ENCODE assay signal across 11 cellular contexts in genomic region chr11:1873813-1874150, GRCh38. TPM values are rescaled to one million over a fixed set of nuclear protein-coding genes. Genes with fewer than 3 reads are reported as not detected.
DNase-seq lines count a peak whose midpoint lies in the region; ATAC-seq, FAIRE-seq and TF ChIP-seq lines count a peak whose summit lies in the region.
"Not testable (repeated sequence)": the region's sequence is repeated elsewhere in the genome, so short reads cannot be mapped to it uniquely, and the experiment has no call there.
"Had no signal": no experiment of that assay in that cellular context is flagged by ENCODE, and none has a peak within 500 bp of the region (broad histone marks: within the 10 kb centered on the region; RNA-seq: fewer than 3 reads in every experiment).

No MANE protein-coding gene starts in this region.

- peaks cover 58% of the 10 kb centered on the region for H3K4me1 Mint-ChIP-seq in activated T-cell treated with anti-CD3 and anti-CD28 coated beads, Interleukin-2, amount 50 U/mL, for 24 hours (ENCODE audit: low read depth)
- peaks cover 67% of the 10 kb centered on the region for H3K4me1 Mint-ChIP-seq in central memory CD8-positive, alpha-beta T cell
- peaks cover 26% of the 10 kb centered on the region for H3K4me1 Mint-ChIP-seq in nephron

- peaks cover 25 to 37% (median 30%) of the 10 kb centered on the region in 11 experiments for H3K27me3 ChIP-seq in BLaER1 treated with 17β-estradiol and CSF1 and Interleukin-3, amounts not matched to agents 10 nM and 100 nM
- H3K27me3 ChIP-seq in HepG2 (ENCODE audit: control insufficient read depth in 1 of 2, insufficient read depth in 2 of 2, low read length in 2 of 2) (peaks cover 18 to 56% of the 10 kb centered on the region in 2 experiments), sigmoid colon (peaks cover 0 to 37% (median 29%) of the 10 kb centered on the region in 3 donors), subcutaneous abdominal adipose tissue (ENCODE audit: control insufficient read depth in 5 of 5, insufficient read depth in 4 of 5, low read length in 5 of 5) (peaks cover 11 to 70% (median 37%) of the 10 kb centered on the region in 5 donors)

- not testable (repeated sequence) for H3K9ac ChIP-seq in BLaER1 treated with 17β-estradiol and CSF1 and Interleukin-3, amounts not matched to agents 10 nM and 100 nM; HepG2 (ENCODE audit: insufficient read depth, low read depth, low read length); subcutaneous abdominal adipose tissue (ENCODE audit: low read length in 5 of 5)

- not testable (repeated sequence) for H3K4me3 Mint-ChIP-seq in activated T-cell treated with anti-CD3 and anti-CD28 coated beads, Interleukin-2, amount 50 U/mL, for 24 hours; central memory CD8-positive, alpha-beta T cell
- peak overlapping the region in 1 of 3 experiments; percentile 12 for H3K4me3 Mint-ChIP-seq in nephron

- CTCF ChIA-PET in HepG2 (lab: Yijun Ruan, JAX; ENCODE audit: low intra/inter-chr PET ratio, low total read pairs), result not testable (repeated sequence)

- H3K36me3 Mint-ChIP-seq in activated T-cell treated with anti-CD3 and anti-CD28 coated beads, Interleukin-2, amount 50 U/mL, for 24 hours (ENCODE audit: low read depth); nephron (ENCODE audit: low read depth): not testable (repeated sequence)
- peaks cover 27% of the 10 kb centered on the region for H3K36me3 Mint-ChIP-seq in central memory CD8-positive, alpha-beta T cell (ENCODE audit: insufficient read depth)

- not testable (repeated sequence) for H3K79me2 ChIP-seq in HepG2 (ENCODE audit: insufficient read depth, low read length)

- peaks cover 18 to 65% (median 31%) of the 10 kb centered on the region in 11 experiments; a peak in 20 of 22 replicates for H4K20me1 ChIP-seq in BLaER1 treated with 17β-estradiol and CSF1 and Interleukin-3, amounts not matched to agents 10 nM and 100 nM
- H4K20me1 ChIP-seq in HepG2 (ENCODE audit: insufficient read depth, low read length), result not testable (repeated sequence)

- peak overlapping the region; percentile 55 for H3K27ac Mint-ChIP-seq in activated T-cell treated with anti-CD3 and anti-CD28 coated beads, Interleukin-2, amount 50 U/mL, for 24 hours
- H3K27ac Mint-ChIP-seq in central memory CD8-positive, alpha-beta T cell (ENCODE audit: low read depth), result peak overlapping the region; percentile 53
- H3K27ac Mint-ChIP-seq in nephron, result peak overlapping the region; percentile 92 to 97 (median 94)

- BruUV-seq in HepG2 (replicated peaks; lab: Mats Ljungman, UMichigan), result not testable (repeated sequence)

- in situ Hi-C loops in HepG2 (cut with HindIII; ENCODE audit: extremely low pct_ligation_motif_present, low pct_unique_long_range_greater_than_20kb), result not testable (repeated sequence)

- intact Hi-C loops in Right ventricle myocardium superior (cut with DNase I); HepG2 (cut with micrococcal nuclease; ENCODE audit: unreplicated experiment); sigmoid colon (cut with DNase I): not testable (repeated sequence)

- TF ChIP-seq EP300 in HepG2 (IDR thresholded peaks at IDR 0.05; ENCODE audit: low read depth in 2 of 2, low read length in 2 of 2); HepG2 (CRISPR knock-in tag; IDR thresholded peaks at IDR 0.05; ENCODE audit: borderline replicate concordance); sigmoid colon (IDR thresholded peaks at IDR 0.05): not testable (repeated sequence)

- not testable (repeated sequence) for ATAC-seq in central memory CD8-positive, alpha-beta T cell (replicated peaks; ENCODE audit: extremely low read depth, poor library complexity, severe bottlenecking); Right ventricle myocardium superior (ENCODE audit: poor library complexity); HepG2

- H3K9me3 Mint-ChIP-seq in activated T-cell treated with anti-CD3 and anti-CD28 coated beads, Interleukin-2, amount 50 U/mL, for 24 hours; central memory CD8-positive, alpha-beta T cell; nephron: not testable (repeated sequence)

- H3K4me3 ChIP-seq in BLaER1 treated with 17β-estradiol and CSF1 and Interleukin-3, amounts not matched to agents 10 nM and 100 nM; HepG2 (replicated peaks in 1 of 3; ENCODE audit: insufficient read depth in 1 of 3, low read depth in 2 of 3, low read length in 3 of 3); sigmoid colon: not testable (repeated sequence)
- peak overlapping the region in 4 of 5 donors; percentile 50 to 72 (median 68) for H3K4me3 ChIP-seq in subcutaneous abdominal adipose tissue (ENCODE audit: low read depth in 1 of 5, low read length in 5 of 5)

- POLR2A ChIA-PET in HepG2 (lab: Yijun Ruan, JAX), result not testable (repeated sequence)

- DNase-seq in activated T-cell treated with anti-CD3 and anti-CD28 coated beads, Interleukin-2, amount 50 U/mL, for 24 hours; central memory CD8-positive, alpha-beta T cell (ENCODE audit: low spot score in 2 of 2); HepG2 (ENCODE audit: low spot score): not testable (repeated sequence)
- DNase-seq in Right ventricle myocardium superior, result peak; percentile 16
- peak; percentile 18 for DNase-seq in sigmoid colon

- TF ChIP-seq POLR2A in HepG2 (IDR thresholded peaks at IDR 0.05; ENCODE audit: insufficient read depth in 1 of 2, low read depth in 2 of 2, low read length in 2 of 2); sigmoid colon (IDR thresholded peaks at IDR 0.05): not testable (repeated sequence)

- TF ChIP-seq RAD21 in HepG2 (CRISPR knock-in tag; IDR thresholded peaks at IDR 0.05), result not testable (repeated sequence)

- H3K9me3 ChIP-seq in BLaER1 treated with 17β-estradiol and CSF1 and Interleukin-3, amounts not matched to agents 10 nM and 100 nM (replicated peaks in 1 of 11); HepG2 (ENCODE audit: low read length); sigmoid colon; subcutaneous abdominal adipose tissue (ENCODE audit: control insufficient read depth in 5 of 5, low read length in 5 of 5): not testable (repeated sequence)

- not testable (repeated sequence) for TF ChIP-seq CTCF in HepG2 (CRISPR knock-in tag; IDR thresholded peaks at IDR 0.05); nephron (IDR thresholded peaks at IDR 0.05; ENCODE audit: unreplicated experiment in 3 of 3); sigmoid colon (IDR thresholded peaks at IDR 0.05)

- peaks cover 59 to 94% (median 84%) of the 10 kb centered on the region in 10 experiments for H3K4me1 ChIP-seq in BLaER1 treated with 17β-estradiol and CSF1 and Interleukin-3, amounts not matched to agents 10 nM and 100 nM
- H3K4me1 ChIP-seq in HepG2 (ENCODE audit: insufficient read depth, low read length), result peaks cover 16% of the 10 kb centered on the region
- H3K4me1 ChIP-seq in sigmoid colon, result peaks cover 0 to 43% (median 36%) of the 10 kb centered on the region in 4 donors
- peaks cover 3 to 61% (median 41%) of the 10 kb centered on the region in 5 donors for H3K4me1 ChIP-seq in subcutaneous abdominal adipose tissue (ENCODE audit: control insufficient read depth in 5 of 5, insufficient read depth in 5 of 5, low read length in 5 of 5)

- WGBS in HepG2 (ENCODE audit: low lambda C conversion rate), result 56% methylated on average over 17 of the region's 17 CpGs
- 88 to 89% methylated on average over 17 of the region's 17 CpGs for WGBS in sigmoid colon, 2 donors

- not testable (repeated sequence) for H3K27ac ChIP-seq in BLaER1 treated with 17β-estradiol and CSF1 and Interleukin-3, amounts not matched to agents 10 nM and 100 nM; HepG2 (ENCODE audit: extremely low read length, insufficient read depth, low read length); subcutaneous abdominal adipose tissue (ENCODE audit: low read depth, low read length)
- H3K27ac ChIP-seq in sigmoid colon, result peak overlapping the region in 2 of 4 donors; percentile 31 to 69

- H3K27me3 Mint-ChIP-seq in activated T-cell treated with anti-CD3 and anti-CD28 coated beads, Interleukin-2, amount 50 U/mL, for 24 hours; central memory CD8-positive, alpha-beta T cell; nephron (ENCODE audit: low read depth): not testable (repeated sequence)

- not testable (repeated sequence) for FAIRE-seq in HepG2 (lab: Jason Lieb, UNC)

- H2AFZ ChIP-seq in HepG2 (ENCODE audit: low read length), result not testable (repeated sequence)

- H3K4me2 ChIP-seq in BLaER1 treated with 17β-estradiol and CSF1 and Interleukin-3, amounts not matched to agents 10 nM and 100 nM, result peak overlapping the region in 9 of 11 experiments; percentile 39 to 64 (median 44); a peak in 11 of 22 replicates
- H3K4me2 ChIP-seq in HepG2 (ENCODE audit: low read depth, low read length), result not testable (repeated sequence)

- H3K36me3 ChIP-seq in BLaER1 treated with 17β-estradiol and CSF1 and Interleukin-3, amounts not matched to agents 10 nM and 100 nM; HepG2 (replicated peaks in 1 of 2; ENCODE audit: control insufficient read depth in 1 of 2, insufficient read depth in 2 of 2, low read length in 2 of 2); sigmoid colon; subcutaneous abdominal adipose tissue (ENCODE audit: control insufficient read depth in 5 of 5, insufficient read depth in 5 of 5, low read length in 5 of 5): not testable (repeated sequence)

RNA-seq across cellular contexts. Expression of gene PRR33, which starts 17.9 kb away (rescaled TPM):
- total RNA-seq in Right ventricle myocardium superior (5.8 TPM), HepG2 (2016; rRNA removed; fragmentation: Illumina TruSeq; extraction: Trizol) (not detected in 2 replicates), sigmoid colon (not detected)
- total RNA-seq in HepG2 (2016; cell fraction: cytosol; rRNA removed; fragmentation: Illumina TruSeq; extraction: Trizol; ENCODE audit: low read depth), result not detected in 2 replicates
- not detected in 2 replicates for total RNA-seq in HepG2 (2016; cell fraction: insoluble cytoplasmic fraction; rRNA removed; fragmentation: Illumina TruSeq; extraction: Trizol)
- total RNA-seq in HepG2 (2016; cell fraction: membrane; rRNA removed; fragmentation: Illumina TruSeq; extraction: Trizol), result not detected in 2 replicates
- not detected in 2 replicates for total RNA-seq in HepG2 (2016; cell fraction: nucleus; rRNA removed; fragmentation: Illumina TruSeq; extraction: Trizol)
- polyA plus RNA-seq in HepG2 (2011; rRNA removed) (not detected in 2 replicates), sigmoid colon (under 1 TPM in 1 of 3 donors, not detected in 2; 0.13 TPM)
- polyA plus RNA-seq in HepG2 (2011; cell fraction: cytosol; rRNA removed), result not detected in 2 replicates
- not detected in 2 replicates for polyA plus RNA-seq in HepG2 (2011; cell fraction: nucleus; rRNA removed)
- polyA plus RNA-seq in HepG2 (2012), result 0.05 TPM in 1 of 2 replicates, not detected in the other
- polyA plus RNA-seq in HepG2 (2016; cell fraction: cytosol; fragmentation: Illumina TruSeq; extraction: Trizol; ENCODE audit: low read depth), result not detected in 2 replicates
- not detected in 2 replicates for polyA plus RNA-seq in HepG2 (2016; cell fraction: insoluble cytoplasmic fraction; fragmentation: Illumina TruSeq; extraction: Trizol; ENCODE audit: low read depth)
- not detected in 2 replicates for polyA plus RNA-seq in HepG2 (2016; cell fraction: membrane; fragmentation: Illumina TruSeq; extraction: Trizol; ENCODE audit: low read depth)
- polyA plus RNA-seq in HepG2 (2016; cell fraction: nucleus; fragmentation: Illumina TruSeq; extraction: Trizol; ENCODE audit: insufficient read depth, low read depth), result not detected in 2 replicates
- polyA minus RNA-seq in HepG2 (2011; rRNA and poly(A)+ RNA removed; ENCODE audit: low replicate concordance), result not detected in 2 replicates
- polyA minus RNA-seq in HepG2 (2011; cell fraction: cytosol; rRNA and poly(A)+ RNA removed), result not detected in 2 replicates
- polyA minus RNA-seq in HepG2 (2011; cell fraction: nucleus; rRNA and poly(A)+ RNA removed), result not detected in 2 replicates
- total RNA-seq: A172, GM12878, H7 had no signal

RNA-seq across cellular contexts. Expression of gene LSP1, which starts 20.9 kb away (rescaled TPM):
- total RNA-seq in Right ventricle myocardium superior (23.0 TPM), HepG2 (2016; rRNA removed; fragmentation: Illumina TruSeq; extraction: Trizol) (0.29 and 1.00 TPM in 2 replicates), sigmoid colon (10 to 100 TPM in 2 of 4 donors, 1 to 10 TPM in 2; 8.7 to 32.7 (median 12.4) TPM)
- 0.35 and 2.3 TPM in 2 replicates for total RNA-seq in HepG2 (2016; cell fraction: cytosol; rRNA removed; fragmentation: Illumina TruSeq; extraction: Trizol; ENCODE audit: low read depth)
- total RNA-seq in HepG2 (2016; cell fraction: insoluble cytoplasmic fraction; rRNA removed; fragmentation: Illumina TruSeq; extraction: Trizol), result 0.65 and 1.00 TPM in 2 replicates
- 1.00 and 1.5 TPM in 2 replicates for total RNA-seq in HepG2 (2016; cell fraction: membrane; rRNA removed; fragmentation: Illumina TruSeq; extraction: Trizol)
- total RNA-seq in HepG2 (2016; cell fraction: nucleus; rRNA removed; fragmentation: Illumina TruSeq; extraction: Trizol), result not detected in 2 replicates
- polyA plus RNA-seq in HepG2 (2011; rRNA removed) (0.59 and 1.5 TPM in 2 replicates), sigmoid colon (10 to 100 TPM; 46.0 to 80.2 (median 55.9) TPM)
- 0.87 and 0.93 TPM in 2 replicates for polyA plus RNA-seq in HepG2 (2011; cell fraction: cytosol; rRNA removed)
- 1.4 and 10.9 TPM in 2 replicates for polyA plus RNA-seq in HepG2 (2011; cell fraction: nucleus; rRNA removed)
- 0.93 and 1.1 TPM in 2 replicates for polyA plus RNA-seq in HepG2 (2012)
- polyA plus RNA-seq in HepG2 (2016; cell fraction: cytosol; fragmentation: Illumina TruSeq; extraction: Trizol; ENCODE audit: low read depth), result 0.59 and 1.5 TPM in 2 replicates
- polyA plus RNA-seq in HepG2 (2016; cell fraction: insoluble cytoplasmic fraction; fragmentation: Illumina TruSeq; extraction: Trizol; ENCODE audit: low read depth), result 0.38 and 0.45 TPM in 2 replicates
- 0.73 and 1.2 TPM in 2 replicates for polyA plus RNA-seq in HepG2 (2016; cell fraction: membrane; fragmentation: Illumina TruSeq; extraction: Trizol; ENCODE audit: low read depth)
- 0.79 and 0.90 TPM in 2 replicates for polyA plus RNA-seq in HepG2 (2016; cell fraction: nucleus; fragmentation: Illumina TruSeq; extraction: Trizol; ENCODE audit: insufficient read depth, low read depth)
- polyA minus RNA-seq in HepG2 (2011; rRNA and poly(A)+ RNA removed; ENCODE audit: low replicate concordance), result 0.28 and 0.60 TPM in 2 replicates
- polyA minus RNA-seq in HepG2 (2011; cell fraction: cytosol; rRNA and poly(A)+ RNA removed), result 0.59 and 0.70 TPM in 2 replicates
- polyA minus RNA-seq in HepG2 (2011; cell fraction: nucleus; rRNA and poly(A)+ RNA removed), result not detected in 2 replicates

RNA-seq across cellular contexts. Expression of gene TNNI2, which starts 35.0 kb away (rescaled TPM):
- not detected for total RNA-seq in Right ventricle myocardium superior
- 7.2 and 8.5 TPM in 2 replicates for total RNA-seq in HepG2 (2016; rRNA removed; fragmentation: Illumina TruSeq; extraction: Trizol)
- 4.6 and 5.0 TPM in 2 replicates for total RNA-seq in HepG2 (2016; cell fraction: cytosol; rRNA removed; fragmentation: Illumina TruSeq; extraction: Trizol; ENCODE audit: low read depth)
- total RNA-seq in HepG2 (2016; cell fraction: insoluble cytoplasmic fraction; rRNA removed; fragmentation: Illumina TruSeq; extraction: Trizol), result 6.9 and 7.7 TPM in 2 replicates
- total RNA-seq in HepG2 (2016; cell fraction: membrane; rRNA removed; fragmentation: Illumina TruSeq; extraction: Trizol), result 5.9 and 6.3 TPM in 2 replicates
- total RNA-seq in HepG2 (2016; cell fraction: nucleus; rRNA removed; fragmentation: Illumina TruSeq; extraction: Trizol), result 2.2 and 3.4 TPM in 2 replicates
- polyA plus RNA-seq in HepG2 (2011; rRNA removed), result 12.0 and 21.2 TPM in 2 replicates
- polyA plus RNA-seq in HepG2 (2011; cell fraction: cytosol; rRNA removed), result 19.5 and 30.5 TPM in 2 replicates
- polyA plus RNA-seq in HepG2 (2011; cell fraction: nucleus; rRNA removed), result 47.5 and 50.6 TPM in 2 replicates
- polyA plus RNA-seq in HepG2 (2012), result 52.9 and 67.0 TPM in 2 replicates
- polyA plus RNA-seq in HepG2 (2016; cell fraction: cytosol; fragmentation: Illumina TruSeq; extraction: Trizol; ENCODE audit: low read depth), result 7.5 and 8.0 TPM in 2 replicates
- 6.6 and 8.3 TPM in 2 replicates for polyA plus RNA-seq in HepG2 (2016; cell fraction: insoluble cytoplasmic fraction; fragmentation: Illumina TruSeq; extraction: Trizol; ENCODE audit: low read depth)
- 4.0 and 6.2 TPM in 2 replicates for polyA plus RNA-seq in HepG2 (2016; cell fraction: membrane; fragmentation: Illumina TruSeq; extraction: Trizol; ENCODE audit: low read depth)
- polyA plus RNA-seq in HepG2 (2016; cell fraction: nucleus; fragmentation: Illumina TruSeq; extraction: Trizol; ENCODE audit: insufficient read depth, low read depth), result 5.3 and 9.8 TPM in 2 replicates
- polyA minus RNA-seq in HepG2 (2011; rRNA and poly(A)+ RNA removed; ENCODE audit: low replicate concordance), result 2.8 TPM in 1 of 2 replicates, not detected in the other
- polyA minus RNA-seq in HepG2 (2011; cell fraction: cytosol; rRNA and poly(A)+ RNA removed), result 3.9 and 4.6 TPM in 2 replicates
- 2.6 and 3.2 TPM in 2 replicates for polyA minus RNA-seq in HepG2 (2011; cell fraction: nucleus; rRNA and poly(A)+ RNA removed)
- total RNA-seq in sigmoid colon, result not detected
- polyA plus RNA-seq in sigmoid colon, result 1 to 10 TPM in 2 of 3 donors, not detected in 1; 1.7 to 2.4 TPM
- total RNA-seq: A172, H7 had no signal

RNA-seq across cellular contexts. Expression of gene SYT8, which starts 39.0 kb away (rescaled TPM):
- total RNA-seq in Right ventricle myocardium superior (not detected), HepG2 (2016; rRNA removed; fragmentation: Illumina TruSeq; extraction: Trizol) (0.60 TPM in 1 of 2 replicates, not detected in the other), sigmoid colon (not detected)
- total RNA-seq in HepG2 (2016; cell fraction: cytosol; rRNA removed; fragmentation: Illumina TruSeq; extraction: Trizol; ENCODE audit: low read depth), result not detected in 2 replicates
- 0.19 TPM in 1 of 2 replicates, not detected in the other for total RNA-seq in HepG2 (2016; cell fraction: insoluble cytoplasmic fraction; rRNA removed; fragmentation: Illumina TruSeq; extraction: Trizol)
- total RNA-seq in HepG2 (2016; cell fraction: membrane; rRNA removed; fragmentation: Illumina TruSeq; extraction: Trizol), result 0.12 and 0.24 TPM in 2 replicates
- 0.38 and 1.4 TPM in 2 replicates for total RNA-seq in HepG2 (2016; cell fraction: nucleus; rRNA removed; fragmentation: Illumina TruSeq; extraction: Trizol)
- polyA plus RNA-seq in HepG2 (2011; rRNA removed) (2.1 and 2.3 TPM in 2 replicates), sigmoid colon (1 to 10 TPM in 2 of 3 donors, not detected in 1; 1.8 to 5.4 TPM)
- polyA plus RNA-seq in HepG2 (2011; cell fraction: cytosol; rRNA removed), result 0.23 and 0.67 TPM in 2 replicates
- polyA plus RNA-seq in HepG2 (2011; cell fraction: nucleus; rRNA removed), result 64.9 and 87.5 TPM in 2 replicates
- 0.56 and 1.3 TPM in 2 replicates for polyA plus RNA-seq in HepG2 (2012)
- polyA plus RNA-seq in HepG2 (2016; cell fraction: cytosol; fragmentation: Illumina TruSeq; extraction: Trizol; ENCODE audit: low read depth), result not detected in 2 replicates
- polyA plus RNA-seq in HepG2 (2016; cell fraction: insoluble cytoplasmic fraction; fragmentation: Illumina TruSeq; extraction: Trizol; ENCODE audit: low read depth), result not detected in 2 replicates
- not detected in 2 replicates for polyA plus RNA-seq in HepG2 (2016; cell fraction: membrane; fragmentation: Illumina TruSeq; extraction: Trizol; ENCODE audit: low read depth)
- polyA plus RNA-seq in HepG2 (2016; cell fraction: nucleus; fragmentation: Illumina TruSeq; extraction: Trizol; ENCODE audit: insufficient read depth, low read depth), result 1.7 and 2.2 TPM in 2 replicates
- polyA minus RNA-seq in HepG2 (2011; rRNA and poly(A)+ RNA removed; ENCODE audit: low replicate concordance), result 0.28 TPM in 1 of 2 replicates, not detected in the other
- 0.62 TPM in 1 of 2 replicates, not detected in the other for polyA minus RNA-seq in HepG2 (2011; cell fraction: cytosol; rRNA and poly(A)+ RNA removed)
- 2.9 and 3.7 TPM in 2 replicates for polyA minus RNA-seq in HepG2 (2011; cell fraction: nucleus; rRNA and poly(A)+ RNA removed)
- total RNA-seq: A172, GM12878, H7 had no signal

RNA-seq across cellular contexts. Expression of gene TNNT3, which starts 45.7 kb away (rescaled TPM):
- 35.7 TPM for total RNA-seq in Right ventricle myocardium superior
- not detected in 2 replicates for total RNA-seq in HepG2 (2016; rRNA removed; fragmentation: Illumina TruSeq; extraction: Trizol)
- not detected in 2 replicates for total RNA-seq in HepG2 (2016; cell fraction: cytosol; rRNA removed; fragmentation: Illumina TruSeq; extraction: Trizol; ENCODE audit: low read depth)
- total RNA-seq in HepG2 (2016; cell fraction: insoluble cytoplasmic fraction; rRNA removed; fragmentation: Illumina TruSeq; extraction: Trizol), result not detected in 2 replicates
- not detected in 2 replicates for total RNA-seq in HepG2 (2016; cell fraction: membrane; rRNA removed; fragmentation: Illumina TruSeq; extraction: Trizol)
- not detected in 2 replicates for total RNA-seq in HepG2 (2016; cell fraction: nucleus; rRNA removed; fragmentation: Illumina TruSeq; extraction: Trizol)
- not detected in 2 replicates for polyA plus RNA-seq in HepG2 (2011; rRNA removed)
- not detected in 2 replicates for polyA plus RNA-seq in HepG2 (2011; cell fraction: cytosol; rRNA removed)
- polyA plus RNA-seq in HepG2 (2011; cell fraction: nucleus; rRNA removed), result not detected in 2 replicates
- polyA plus RNA-seq in HepG2 (2012), result not detected in 2 replicates
- polyA plus RNA-seq in HepG2 (2016; cell fraction: cytosol; fragmentation: Illumina TruSeq; extraction: Trizol; ENCODE audit: low read depth), result not detected in 2 replicates
- polyA plus RNA-seq in HepG2 (2016; cell fraction: insoluble cytoplasmic fraction; fragmentation: Illumina TruSeq; extraction: Trizol; ENCODE audit: low read depth), result not detected in 2 replicates
- polyA plus RNA-seq in HepG2 (2016; cell fraction: membrane; fragmentation: Illumina TruSeq; extraction: Trizol; ENCODE audit: low read depth), result not detected in 2 replicates
- not detected in 2 replicates for polyA plus RNA-seq in HepG2 (2016; cell fraction: nucleus; fragmentation: Illumina TruSeq; extraction: Trizol; ENCODE audit: insufficient read depth, low read depth)
- not detected in 2 replicates for polyA minus RNA-seq in HepG2 (2011; rRNA and poly(A)+ RNA removed; ENCODE audit: low replicate concordance)
- not detected in 2 replicates for polyA minus RNA-seq in HepG2 (2011; cell fraction: cytosol; rRNA and poly(A)+ RNA removed)
- polyA minus RNA-seq in HepG2 (2011; cell fraction: nucleus; rRNA and poly(A)+ RNA removed), result not detected in 2 replicates
- 10 to 100 TPM in 1 of 4 donors, 1 to 10 TPM in 2, not detected in 1; 4.3 to 17.2 (median 4.4) TPM for total RNA-seq in sigmoid colon
- polyA plus RNA-seq in sigmoid colon, result 1 to 10 TPM; 1.2 to 8.4 (median 2.3) TPM
- total RNA-seq: A172, GM12878, H7 had no signal
